8 cellular contexts compared by ENCODE assay signal in genomic region chr1:209768354-209768774, GRCh38. TPM values are rescaled to one million over a fixed set of nuclear protein-coding genes. Genes with fewer than 3 reads are reported as not detected.
DNase-seq lines count a peak whose midpoint lies in the region; ATAC-seq and TF ChIP-seq lines count a peak whose summit lies in the region.

No MANE protein-coding gene starts in this region.

- peak overlapping the region; percentile 60 for H3K4me3 ChIP-seq in GM12875 (ENCODE audit: low read depth, low read length)
- H3K4me3 ChIP-seq in GM23338, result no peak overlapping the region
- H3K4me3 ChIP-seq in rectal smooth muscle tissue (ENCODE audit: low read length), result peak overlapping the region; percentile 55
- H3K4me3 ChIP-seq in PC-3 (ENCODE audit: low read length), result no peak overlapping the region

- peaks cover 2% of the 10 kb centered on the region for H3K27me3 Mint-ChIP-seq in GM23338 (ENCODE audit: insufficient read depth, low read depth, poor library complexity)
- H3K27me3 Mint-ChIP-seq in activated naive CD4-positive, alpha-beta T cell treated with anti-CD3 and anti-CD28 coated beads for 36 hours (ENCODE audit: low read depth), result no peaks in the 10 kb centered on the region

- no peaks in the 10 kb centered on the region for H3K9me3 Mint-ChIP-seq in GM23338
- H3K9me3 Mint-ChIP-seq in activated naive CD4-positive, alpha-beta T cell treated with anti-CD3 and anti-CD28 coated beads for 36 hours, result no peaks in the 10 kb centered on the region

- H3K27ac Mint-ChIP-seq in GM23338, result no peak overlapping the region
- H3K27ac Mint-ChIP-seq in activated naive CD4-positive, alpha-beta T cell treated with anti-CD3 and anti-CD28 coated beads for 36 hours, result no peak overlapping the region

- H3K9ac ChIP-seq in rectal smooth muscle tissue (ENCODE audit: low read length) (no peak overlapping the region), PC-3 (ENCODE audit: low read length) (no peak overlapping the region)

- H3K4me2 ChIP-seq in GM23338 (no peak overlapping the region), PC-3 (ENCODE audit: low read length) (no peak overlapping the region)

- H2AFZ ChIP-seq in GM23338 (0 out of 2 replicates have a peak overlapping the region, but pooled peaks have one; percentile 63), PC-3 (ENCODE audit: low read length) (no peak overlapping the region)

- no peaks in the 10 kb centered on the region for H4K20me1 ChIP-seq in GM23338 (replicated peaks; ENCODE audit: insufficient read depth)
- H4K20me1 ChIP-seq in PC-3 (ENCODE audit: low read length), result no peaks in the 10 kb centered on the region

- H3K9me2 ChIP-seq in GM23338 (ENCODE audit: insufficient read depth) (peaks cover 4% of the 10 kb centered on the region; the same call in 1 of the 2 replicates), PC-3 (replicated peaks; ENCODE audit: low read length) (no peaks in the 10 kb centered on the region)

- CTCF ChIA-PET in activated naive CD4-positive, alpha-beta T cell treated with anti-CD3 and anti-CD28 coated beads for 36 hours (lab: Charles Lee), result interaction anchor here (1.2 to 6.1 kb wide), 4 partner anchors 11 to 58 kb away, joined by 3 to 77 read pairs (median 28); partner anchors contain the start of genes C1orf74 and TRAF3IP3
- CTCF ChIA-PET in PC-3 (lab: Charles Lee), result no interaction called here

- peaks cover 9% of the 10 kb centered on the region for H3K4me1 Mint-ChIP-seq in GM23338
- peaks cover 12% of the 10 kb centered on the region for H3K4me1 Mint-ChIP-seq in activated naive CD4-positive, alpha-beta T cell treated with anti-CD3 and anti-CD28 coated beads for 36 hours (ENCODE audit: low read depth)

- BruUV-seq in PC-3 (replicated peaks; lab: Mats Ljungman, UMichigan), result no TSS peak

- POLR2A ChIA-PET in PC-3 (lab: Charles Lee; ENCODE audit: unreplicated experiment), result no interaction called here

- DNase-seq in GM23338 (ENCODE audit: low spot score) (no peak), NOMO-1 treated with dmso at 0.1 percent for 144 hours (lab: John Stamatoyannopoulos, UW; ENCODE audit: unreplicated experiment) (peak; percentile 45), OCI-M2 (lab: John Stamatoyannopoulos, UW; ENCODE audit: unreplicated experiment) (no peak), epidermal melanocyte (ENCODE audit: insufficient read length, low spot score) (no peak), PC-3 (no peak)
- peak; percentile 96 for DNase-seq in activated naive CD4-positive, alpha-beta T cell treated with anti-CD3 and anti-CD28 coated beads for 36 hours

- H3K4me3 Mint-ChIP-seq in GM23338, result no peak overlapping the region
- no peak overlapping the region for H3K4me3 Mint-ChIP-seq in activated naive CD4-positive, alpha-beta T cell treated with anti-CD3 and anti-CD28 coated beads for 36 hours

- ATAC-seq in GM23338, result no peak
- no peak for ATAC-seq in PC-3

- H3F3A ChIP-seq in GM23338 (replicated peaks; ENCODE audit: low read depth), result no peaks in the 10 kb centered on the region
- no peaks in the 10 kb centered on the region for H3F3A ChIP-seq in PC-3 (ENCODE audit: low read length, unreplicated experiment)

- H3K4me1 ChIP-seq in GM23338 (ENCODE audit: insufficient read depth), result peaks cover 8% of the 10 kb centered on the region; the same call in 1 of the 2 replicates
- H3K4me1 ChIP-seq in rectal smooth muscle tissue (ENCODE audit: control insufficient read depth, insufficient read depth, low read length), result peaks cover 18% of the 10 kb centered on the region
- H3K4me1 ChIP-seq in PC-3 (ENCODE audit: insufficient read depth, low read length), result peaks cover 12% of the 10 kb centered on the region

- H3K36me3 ChIP-seq in GM23338 (ENCODE audit: insufficient read depth) (no peaks in the 10 kb centered on the region), rectal smooth muscle tissue (ENCODE audit: control insufficient read depth, insufficient read depth, low read length) (no peaks in the 10 kb centered on the region), PC-3 (ENCODE audit: low read depth, low read length) (no peaks in the 10 kb centered on the region)

- H3K27ac ChIP-seq in GM23338 (ENCODE audit: low read depth) (no peak overlapping the region), rectal smooth muscle tissue (ENCODE audit: low read depth, low read length) (peak overlapping the region; percentile 81), PC-3 (ENCODE audit: low read length) (no peak overlapping the region)

- intact Hi-C loops in activated naive CD4-positive, alpha-beta T cell treated with anti-CD3 and anti-CD28 coated beads for 36 hours (cut with micrococcal nuclease), result loop anchor here (1.0 to 10.0 kb wide), 11 partner anchors 12 to 1806 kb away; partner anchors contain the start of genes C1orf74, SLC30A1 and TRAF3IP3
- intact Hi-C loops in PC-3 (cut with micrococcal nuclease), result no loop called here

- no peak for TF ChIP-seq CTCF in GM12875 (IDR thresholded peaks at IDR 0.05; ENCODE audit: borderline replicate concordance, insufficient read depth, low read depth, low read length)
- TF ChIP-seq CTCF in GM23338 (conservative IDR thresholded peaks at IDR 0.05; ENCODE audit: low read depth in 2 of 2), result no peak
- no peak for TF ChIP-seq CTCF in PC-3 (conservative IDR thresholded peaks at IDR 0.05; ENCODE audit: low read depth, low read length)

- no peaks in the 10 kb centered on the region for H3K36me3 Mint-ChIP-seq in GM23338 (ENCODE audit: low read depth)
- peaks cover 46% of the 10 kb centered on the region for H3K36me3 Mint-ChIP-seq in activated naive CD4-positive, alpha-beta T cell treated with anti-CD3 and anti-CD28 coated beads for 36 hours (ENCODE audit: low read depth)

- no peaks in the 10 kb centered on the region for H3K79me2 ChIP-seq in GM23338 (replicated peaks; ENCODE audit: insufficient read depth)
- H3K79me2 ChIP-seq in PC-3 (ENCODE audit: low read length), result no peaks in the 10 kb centered on the region

- H3K27me3 ChIP-seq in GM23338 (ENCODE audit: insufficient read depth) (no peaks in the 10 kb centered on the region), rectal smooth muscle tissue (ENCODE audit: control insufficient read depth, insufficient read depth, low read length) (no peaks in the 10 kb centered on the region), PC-3 (ENCODE audit: low read length) (no peaks in the 10 kb centered on the region)

- H3K9me3 ChIP-seq in PC-3 (ENCODE audit: low read length), result no peaks in the 10 kb centered on the region

TF ChIP-seq in GM23338, 12 proteins besides CTCF, POLR2A, EP300 and RAD21:
- TF ChIP-seq POLR2AphosphoS5 (IDR thresholded peaks at IDR 0.05; ENCODE audit: low read depth) (no peak), EZH2phosphoT487 (IDR thresholded peaks at IDR 0.05; ENCODE audit: unreplicated experiment) (no peak), JUNB (IDR thresholded peaks at IDR 0.05; ENCODE audit: unreplicated experiment) (no peak), STAT1 (IDR thresholded peaks at IDR 0.05; ENCODE audit: unreplicated experiment) (no peak)

RNA-seq across cellular contexts. Expression of gene TRAF3IP3, which starts 12.5 kb away (rescaled TPM):
- not detected in 2 replicates for total RNA-seq in GM23338 (2014; rRNA removed; shearing (Covaris generic))
- 0.26 TPM in 1 of 2 replicates, not detected in the other for polyA plus RNA-seq in GM23338 (2016; fragmentation: Nextera tagmentation; extraction: Ambion mirVana)
- total RNA-seq in activated naive CD4-positive, alpha-beta T cell treated with anti-CD3 and anti-CD28 coated beads for 36 hours, result 100 to 1,000 TPM; 107 to 113 TPM
- total RNA-seq in PC-3 (2014; rRNA removed), result not detected in 2 replicates

RNA-seq across cellular contexts. Expression of gene C1orf74, which starts 16.0 kb away (rescaled TPM):
- total RNA-seq in GM23338 (2014; rRNA removed; shearing (Covaris generic)), result 3.9 and 4.6 TPM in 2 replicates
- polyA plus RNA-seq in GM23338 (2016; fragmentation: Nextera tagmentation; extraction: Ambion mirVana), result 2.3 and 2.8 TPM in 2 replicates
- 1 to 10 TPM; 3.5 to 4.6 TPM for total RNA-seq in activated naive CD4-positive, alpha-beta T cell treated with anti-CD3 and anti-CD28 coated beads for 36 hours
- total RNA-seq in PC-3 (2014; rRNA removed), result 5.7 and 6.7 TPM in 2 replicates

RNA-seq across cellular contexts. Expression of gene IRF6, which starts 37.6 kb away (rescaled TPM):
- total RNA-seq in GM23338 (2014; rRNA removed; shearing (Covaris generic)), result 9.3 and 11.7 TPM in 2 replicates
- polyA plus RNA-seq in GM23338 (2016; fragmentation: Nextera tagmentation; extraction: Ambion mirVana), result 4.5 and 4.6 TPM in 2 replicates
- total RNA-seq in activated naive CD4-positive, alpha-beta T cell treated with anti-CD3 and anti-CD28 coated beads for 36 hours, result under 1 TPM; 0.48 to 0.64 TPM
- 61.6 and 65.7 TPM in 2 replicates for total RNA-seq in PC-3 (2014; rRNA removed)

RNA-seq across cellular contexts. Expression of gene UTP25, which starts 59.4 kb away (rescaled TPM):
- total RNA-seq in GM23338 (2014; rRNA removed; shearing (Covaris generic)), result 6.8 and 8.9 TPM in 2 replicates
- 2.6 and 3.6 TPM in 2 replicates for polyA plus RNA-seq in GM23338 (2016; fragmentation: Nextera tagmentation; extraction: Ambion mirVana)
- total RNA-seq in activated naive CD4-positive, alpha-beta T cell treated with anti-CD3 and anti-CD28 coated beads for 36 hours, result 1 to 10 TPM; 4.1 to 4.6 TPM
- total RNA-seq in PC-3 (2014; rRNA removed), result 14.3 and 15.3 TPM in 2 replicates

Comparison
In these comparisons a context has a peak if more than half of its experiments do, and no peak if none do; other contexts are left out.
1. H3K4me3 ChIP-seq: peak in GM12875 (single experiment) and rectal smooth muscle tissue (single experiment); none in GM23338 (single experiment) and PC-3 (single experiment).
2. DNase-seq: peak in NOMO-1 treated with dmso at 0.1 percent for 144 hours (single experiment) and activated naive CD4-positive, alpha-beta T cell treated with anti-CD3 and anti-CD28 coated beads for 36 hours (single experiment); none in GM23338 (single experiment), OCI-M2 (single experiment), epidermal melanocyte (single experiment) and PC-3 (single experiment).
3. RNA of gene TRAF3IP3, which starts 12.5 kb away (total RNA-seq): 107 to 113 TPM in activated naive CD4-positive, alpha-beta T cell treated with anti-CD3 and anti-CD28 coated beads for 36 hours; not detected in GM23338 and not detected in PC-3; every median in the first group is over 100 times any median in the second.